In the genomic region with DNA sequence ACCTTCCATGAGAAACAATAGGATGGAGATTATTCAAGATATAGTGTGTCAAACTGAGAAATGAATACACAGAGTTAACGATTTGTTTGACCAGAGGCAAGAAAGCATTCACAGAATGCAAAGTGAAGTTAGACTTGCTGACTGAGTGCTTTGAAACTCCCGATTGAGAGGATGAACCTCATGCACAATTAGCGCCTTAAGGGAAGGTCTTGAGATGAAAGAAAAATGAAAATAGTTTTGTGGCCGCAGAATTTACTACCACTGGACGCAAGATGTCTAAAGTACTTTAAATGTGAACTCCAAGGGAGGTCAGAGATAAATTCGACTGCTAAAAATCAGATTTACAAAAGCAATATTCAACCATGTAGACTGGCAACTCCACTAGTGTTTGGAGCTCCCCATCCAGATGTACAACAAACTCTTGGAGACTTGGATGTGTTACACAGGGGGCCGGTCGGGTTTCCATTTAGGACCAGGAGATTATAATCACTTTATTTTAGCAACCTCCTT, we compare ENCODE assay signal across 1 cellular context.
A peak's percentile ranks its signal among the peaks of the same experiment; 100 is the strongest.
TF ChIP-seq lines count a peak whose summit lies in the region.

No MANE protein-coding gene starts in this region.

TF ChIP-seq in GM12878, 131 proteins besides CTCF, POLR2A, EP300 and RAD21:
- TF ChIP-seq RBBP5 (conservative IDR thresholded peaks at IDR 0.05) (no peak), CBX5 (IDR thresholded peaks at IDR 0.05; ENCODE audit: low read depth) (no peak), TCF12 (IDR thresholded peaks at IDR 0.05; ENCODE audit: low read depth, low read length) (no peak), LARP7 (IDR thresholded peaks at IDR 0.05) (0 out of 2 replicates have a peak, but pooled peaks have one; percentile 26), GATAD2B (conservative IDR thresholded peaks at IDR 0.05; ENCODE audit: low read depth) (0 out of 2 replicates have a peak, but pooled peaks have one; percentile 12), BRCA1 (IDR thresholded peaks at IDR 0.05; ENCODE audit: low read depth, low read length) (no peak)
- TF ChIP-seq, protein P1, sequence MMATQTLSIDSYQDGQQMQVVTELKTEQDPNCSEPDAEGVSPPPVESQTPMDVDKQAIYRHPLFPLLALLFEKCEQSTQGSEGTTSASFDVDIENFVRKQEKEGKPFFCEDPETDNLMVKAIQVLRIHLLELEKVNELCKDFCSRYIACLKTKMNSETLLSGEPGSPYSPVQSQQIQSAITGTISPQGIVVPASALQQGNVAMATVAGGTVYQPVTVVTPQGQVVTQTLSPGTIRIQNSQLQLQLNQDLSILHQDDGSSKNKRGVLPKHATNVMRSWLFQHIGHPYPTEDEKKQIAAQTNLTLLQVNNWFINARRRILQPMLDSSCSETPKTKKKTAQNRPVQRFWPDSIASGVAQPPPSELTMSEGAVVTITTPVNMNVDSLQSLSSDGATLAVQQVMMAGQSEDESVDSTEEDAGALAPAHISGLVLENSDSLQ (IDR thresholded peaks at IDR 0.05), result no peak
